ENCODE assay signal across 9 cellular contexts in genomic region chr14:50225067-50225973, GRCh38. TPM values are rescaled to one million over a fixed set of nuclear protein-coding genes. Genes with fewer than 3 reads are reported as not detected.
DNase-seq lines count a peak whose midpoint lies in the region; ATAC-seq lines count a peak whose summit lies in the region.
"Had no signal": no experiment of that assay in that cellular context is flagged by ENCODE, and none has a peak within 500 bp of the region (broad histone marks: within the 10 kb centered on the region; RNA-seq: fewer than 3 reads in every experiment).

No MANE protein-coding gene starts in this region.

- peak in 1 of 4 experiments; percentile 27 for ATAC-seq in T-cell (replicated peaks in 1 of 4)
- no peak for ATAC-seq in GM18511 (IDR thresholded peaks at IDR 0.05; ENCODE audit: unreplicated experiment)

- H3K36me3 Mint-ChIP-seq in T-cell = peaks cover 12% of the 10 kb centered on the region

- H3K4me1 Mint-ChIP-seq in T-cell = peaks cover 62 to 79% (median 76%) of the 10 kb centered on the region in 3 donors

- CTCF ChIA-PET in T-cell (lab: Charles Lee) = interaction anchor here in 1 of 2 donors (0.6 to 1.1 kb wide), 2 partner anchors 15 to 27 kb away, joined by 4 read pairs; no protein-coding TSS in a partner anchor

- H3K27ac Mint-ChIP-seq in T-cell = peak overlapping the region; percentile 81 to 85

- H3K27me3 Mint-ChIP-seq in T-cell = no peaks in the 10 kb centered on the region

- peak overlapping the region in 1 of 3 donors; percentile 7 for H3K4me3 Mint-ChIP-seq in T-cell

- peak; percentile 18 for DNase-seq in DMS 273 treated with DMSO at 0.1 percent for 48 hours (lab: John Stamatoyannopoulos, UW)
- no peak for DNase-seq in T-cell
- peak; percentile 83 for DNase-seq in glomerular visceral epithelial cell (ENCODE audit: extremely low spot score)
- DNase-seq in renal cortical epithelial cell (ENCODE audit: low read depth) = peak; percentile 91
- DNase-seq in activated T-cell treated with anti-CD3 and anti-CD28 coated beads for 4 hours = no peak
- no peak for DNase-seq in NCI-H2171 (lab: John Stamatoyannopoulos, UW)
- DNase-seq in activated CD4-positive, CD25-positive, alpha-beta regulatory T cell treated with anti-CD3 and anti-CD28 coated beads, Interleukin-2, amount 50 U/mL, for 72 hours = no peak
- DNase-seq: activated T-cell treated with anti-CD3 and anti-CD28 coated beads, Interleukin-2, amount 50 U/mL, for 1 hour had no signal

- H3K9me3 Mint-ChIP-seq in T-cell = no peaks in the 10 kb centered on the region

- POLR2A ChIA-PET in T-cell (lab: Charles Lee) = interaction anchor here (0.6 to 1.1 kb wide), 3 partner anchors 16 to 871 kb away, joined by 8 to 13 read pairs (median 11); no protein-coding TSS in a partner anchor

RNA-seq across cellular contexts. Expression of gene SOS2, which starts 6.1 kb away (rescaled TPM):
- total RNA-seq in T-cell = 10 to 100 TPM; 37.1 to 44.6 (median 40.2) TPM
- total RNA-seq in renal cortical epithelial cell = 25.0 and 49.7 TPM in 2 replicates

Comparison
In these comparisons a context has a peak if more than half of its experiments do, and no peak if none do; other contexts are left out.
1. DNase-seq: peak in DMS 273 treated with DMSO at 0.1 percent for 48 hours (single experiment), glomerular visceral epithelial cell (single experiment) and renal cortical epithelial cell (single experiment); none in T-cell (0 of 34), activated T-cell treated with anti-CD3 and anti-CD28 coated beads for 4 hours (single experiment), NCI-H2171 (single experiment) and activated CD4-positive, CD25-positive, alpha-beta regulatory T cell treated with anti-CD3 and anti-CD28 coated beads, Interleukin-2, amount 50 U/mL, for 72 hours (single experiment).